Comparison of ENCODE assay signal across 8 cellular contexts in genomic region chr7:129611246-129612111, GRCh38. TPM values are rescaled to one million over a fixed set of nuclear protein-coding genes. Genes with fewer than 3 reads are reported as not detected.
DNase-seq lines count a peak whose midpoint lies in the region; ATAC-seq and TF ChIP-seq lines count a peak whose summit lies in the region.

NRF1 (plus strand) TSS chr7:129611720; CDS start chr7:129657352, 45,632 bp downstream.

- H3K4me3 ChIP-seq in BJ (ENCODE audit: low read depth, low read length) (peak within 1 kb of the TSS; percentile 62), liver (ENCODE audit: low read depth in 1 of 3, low read length in 3 of 3) (peak within 1 kb of the TSS; percentile 81 to 96 (median 93))

- H3K36me3 ChIP-seq in BJ (ENCODE audit: control insufficient read depth, insufficient read depth, low read length) (no peaks in the 10 kb centered on the region; the same call in 1 of the 2 replicates), liver (ENCODE audit: control insufficient read depth in 4 of 4, insufficient read depth in 3 of 4, low read depth in 1 of 4, low read length in 3 of 4) (peaks cover 0 to 2% (median 0%) of the 10 kb centered on the region in 4 donors)

- peak in 1 of 2 donors; percentile 11 for TF ChIP-seq RAD21 in liver (IDR thresholded peaks at IDR 0.05)

- POLR2A ChIA-PET in BJ (lab: Charles Lee) = no interaction called here

- H3K9ac ChIP-seq in liver (ENCODE audit: low read depth in 1 of 2, low read length in 2 of 2) = peak within 1 kb of the TSS; percentile 93 to 96

- H3K4me3 Mint-ChIP-seq in dendritic cell treated with granulocyte-macrophage colony-stimulating factor and Interleukin-4, amounts not matched to agents 40 ng/mL and 50 ng/mL, for 4 days = peak within 1 kb of the TSS; percentile 89

- WGBS in liver = under 1% methylated on average over 98 of the region's 98 CpGs

- H3K27ac Mint-ChIP-seq in dendritic cell treated with granulocyte-macrophage colony-stimulating factor and Interleukin-4, amounts not matched to agents 40 ng/mL and 50 ng/mL, for 4 days = peak within 1 kb of the TSS; percentile 91

- H3K9me3 Mint-ChIP-seq in dendritic cell treated with granulocyte-macrophage colony-stimulating factor and Interleukin-4, amounts not matched to agents 40 ng/mL and 50 ng/mL, for 4 days = no peaks in the 10 kb centered on the region

- H3K4me1 ChIP-seq in liver (ENCODE audit: control insufficient read depth in 4 of 4, insufficient read depth in 4 of 4, low read length in 3 of 4) = peaks cover 0 to 20% (median 9%) of the 10 kb centered on the region in 4 donors

- H3K27ac ChIP-seq in liver (ENCODE audit: low read depth in 1 of 2, low read length in 2 of 2) = peak within 1 kb of the TSS; percentile 94 to 97

- DNase-seq in BJ (ENCODE audit: low read depth) (peak; percentile 41), NCI-H69 (lab: John Stamatoyannopoulos, UW) (peak; percentile 97)
- peak; percentile 81 to 84 for DNase-seq in activated CD4-positive, alpha-beta T cell treated with anti-CD3 and anti-CD28 coated beads, Interleukin-2, amount 50 U/mL, for 24 hours (ENCODE audit: low read depth in 1 of 2, low spot score in 1 of 2)
- DNase-seq in stimulated activated CD4-positive, alpha-beta T cell treated with anti-CD3 and anti-CD28 coated beads, Interleukin-4, amount 100 ng/mL, for 1 hour = peak; percentile 93

- CTCF ChIA-PET in BJ (lab: Yijun Ruan, JAX) = interaction anchor here (0.8 to 2.3 kb wide), 11 partner anchors 11 to 214 kb away, joined by 3 to 15 read pairs (median 5); no protein-coding TSS in a partner anchor

- ATAC-seq in HG03432 (IDR thresholded peaks at IDR 0.05; ENCODE audit: unreplicated experiment) = peak; percentile 81

- TF ChIP-seq CTCF in BJ (IDR thresholded peaks at IDR 0.05; ENCODE audit: insufficient read depth, low read depth, low read length) = no peak
- peak; percentile 29 for TF ChIP-seq CTCF in liver (IDR thresholded peaks at IDR 0.05; ENCODE audit: low read depth, low read length, missing input control)

- no peaks in the 10 kb centered on the region for H3K27me3 ChIP-seq in BJ (ENCODE audit: control insufficient read depth, insufficient read depth, low read length)
- no peaks in the 10 kb centered on the region for H3K27me3 ChIP-seq in liver (ENCODE audit: control insufficient read depth in 4 of 4, insufficient read depth in 4 of 4, low read length in 3 of 4)

- intact Hi-C loops in dendritic cell treated with granulocyte-macrophage colony-stimulating factor and Interleukin-4, amounts not matched to agents 40 ng/mL and 50 ng/mL, for 4 days (cut with micrococcal nuclease) = loop anchor here (10.0 kb wide), 2 partner anchors 107 to 343 kb away; partner anchors contain the start of genes SMKR1 and UBE2H

- H3K4me1 Mint-ChIP-seq in dendritic cell treated with granulocyte-macrophage colony-stimulating factor and Interleukin-4, amounts not matched to agents 40 ng/mL and 50 ng/mL, for 4 days (ENCODE audit: low read depth) = peaks cover 60% of the 10 kb centered on the region

- H3K36me3 Mint-ChIP-seq in dendritic cell treated with granulocyte-macrophage colony-stimulating factor and Interleukin-4, amounts not matched to agents 40 ng/mL and 50 ng/mL, for 4 days (ENCODE audit: low read depth) = peaks cover 50% of the 10 kb centered on the region

- no peaks in the 10 kb centered on the region for H3K9me3 ChIP-seq in liver (ENCODE audit: control insufficient read depth in 4 of 4, low read length in 3 of 4)

- peak; percentile 90 for TF ChIP-seq POLR2A in GM19099 (IDR thresholded peaks at IDR 0.05; ENCODE audit: extremely low read depth, insufficient read length, low read depth)

- no peaks in the 10 kb centered on the region for H3K27me3 Mint-ChIP-seq in dendritic cell treated with granulocyte-macrophage colony-stimulating factor and Interleukin-4, amounts not matched to agents 40 ng/mL and 50 ng/mL, for 4 days

TF ChIP-seq in liver, 16 proteins besides CTCF, POLR2A, EP300 and RAD21:
- TF ChIP-seq YY1 (IDR thresholded peaks at IDR 0.05) (peak; percentile 90), GABPA (IDR thresholded peaks at IDR 0.05 in 1 of 2, conservative IDR thresholded peaks at IDR 0.05 in 1 of 2) (no peak)

RNA-seq across cellular contexts. Expression of gene NRF1, which starts in this region (rescaled TPM):
- polyA plus RNA-seq in BJ (2011; rRNA removed) (13.0 and 13.3 TPM in 2 replicates), liver (1 to 10 TPM; 1.3 to 2.2 TPM)
- 18.9 and 23.0 TPM in 2 replicates for polyA minus RNA-seq in BJ (2011; rRNA and poly(A)+ RNA removed)
- total RNA-seq in liver = 10 to 100 TPM in 1 of 2 donors, 1 to 10 TPM in 1; 8.5 to 14.8 TPM

Comparison
In these comparisons a context has a peak if more than half of its experiments do, and no peak if none do; other contexts are left out.
1. Peak in every context shown above with its lines: DNase-seq, ATAC-seq, H3K4me3 ChIP-seq and H3K27ac ChIP-seq.
2. DNase-seq: peak in every context shown above with its lines; median percentile 97 in NCI-H69; 93 in stimulated activated CD4-positive, alpha-beta T cell treated with anti-CD3 and anti-CD28 coated beads, Interleukin-4, amount 100 ng/mL, for 1 hour; 82 in activated CD4-positive, alpha-beta T cell treated with anti-CD3 and anti-CD28 coated beads, Interleukin-2, amount 50 U/mL, for 24 hours; 41 in BJ.